Comparison of ENCODE assay signal across 8 cellular contexts in genomic region chr10:110671788-110672579, GRCh38. TPM values are rescaled to one million over a fixed set of nuclear protein-coding genes. Genes with fewer than 3 reads are reported as not detected.
A peak's percentile ranks its signal among the peaks of the same experiment; 100 is the strongest.
DNase-seq lines count a peak whose midpoint lies in the region; ATAC-seq, FAIRE-seq and TF ChIP-seq lines count a peak whose summit lies in the region.

No MANE protein-coding gene starts in this region.

- peak; percentile 60 to 67 for TF ChIP-seq RAD21 in A549 (conservative IDR thresholded peaks at IDR 0.05 in 1 of 2, IDR thresholded peaks at IDR 0.05 in 1 of 2)

- H3K9me3 ChIP-seq in A549 = no peaks in the 10 kb centered on the region

- no peak for TF ChIP-seq EP300 in A549 (IDR thresholded peaks at IDR 0.05)

- peak overlapping the region; percentile 79 for H3K4me3 Mint-ChIP-seq in activated CD8-positive, alpha-beta memory T cell treated with anti-CD3 and anti-CD28 coated beads, Interleukin-2, amount 10 ng/mL, durations not matched to agents 7 days and 5 days
- H3K4me3 Mint-ChIP-seq in endothelial cell (ENCODE audit: unreplicated experiment) = peak overlapping the region; percentile 85

- H3K36me3 Mint-ChIP-seq in activated CD8-positive, alpha-beta memory T cell treated with anti-CD3 and anti-CD28 coated beads, Interleukin-2, amount 10 ng/mL, durations not matched to agents 7 days and 5 days = no peaks in the 10 kb centered on the region
- H3K36me3 Mint-ChIP-seq in endothelial cell (ENCODE audit: low read depth, unreplicated experiment) = no peaks in the 10 kb centered on the region

- no peaks in the 10 kb centered on the region for H3K9me3 Mint-ChIP-seq in activated CD8-positive, alpha-beta memory T cell treated with anti-CD3 and anti-CD28 coated beads, Interleukin-2, amount 10 ng/mL, durations not matched to agents 7 days and 5 days (ENCODE audit: low read depth)
- H3K9me3 Mint-ChIP-seq in endothelial cell (ENCODE audit: unreplicated experiment) = no peaks in the 10 kb centered on the region

- WGBS in A549 (ENCODE audit: missing lambda C conversion rate) = 4% methylated on average over 32 of the region's 47 CpGs

- FAIRE-seq in A549 (lab: Jason Lieb, UNC) = peak; percentile 61

- peak; percentile 99 to 100 for ATAC-seq in A549
- peak; percentile 98 for ATAC-seq in GM18505 (IDR thresholded peaks at IDR 0.05; ENCODE audit: unreplicated experiment)
- ATAC-seq in HG02885 (IDR thresholded peaks at IDR 0.05; ENCODE audit: poor library complexity, unreplicated experiment) = peak; percentile 98
- peak; percentile 98 for ATAC-seq in activated CD8-positive, alpha-beta memory T cell treated with anti-CD3 and anti-CD28 coated beads, Interleukin-2, amount 10 ng/mL, durations not matched to agents 7 days and 5 days

- peak overlapping the region; percentile 59 for H3K4me3 ChIP-seq in A549

- peaks cover 50% of the 10 kb centered on the region for H3K27me3 Mint-ChIP-seq in activated CD8-positive, alpha-beta memory T cell treated with anti-CD3 and anti-CD28 coated beads, Interleukin-2, amount 10 ng/mL, durations not matched to agents 7 days and 5 days
- H3K27me3 Mint-ChIP-seq in endothelial cell (ENCODE audit: unreplicated experiment) = peaks cover 3% of the 10 kb centered on the region

- POLR2A ChIA-PET in A549 (lab: Yijun Ruan, JAX) = interaction anchor here (0.8 to 1.6 kb wide), 8 partner anchors 15 to 247 kb away, joined by 3 to 6 read pairs (median 3); partner anchors contain the start of genes BBIP1, RBM20 and SHOC2

- H3K4me1 ChIP-seq in A549 = no peaks in the 10 kb centered on the region

- TF ChIP-seq POLR2A in A549 (IDR thresholded peaks at IDR 0.05; ENCODE audit: low read length) (peak; percentile 33), GM18505 (IDR thresholded peaks at IDR 0.05; ENCODE audit: borderline replicate concordance, extremely low read depth, insufficient read depth, insufficient read length) (peak; percentile 58)

- peak overlapping the region; percentile 79 for H3K4me2 ChIP-seq in A549

- H3K27ac ChIP-seq in A549 = peak overlapping the region; percentile 76 to 91

- DNase-seq in A549 (ENCODE audit: low read depth in 1 of 2, low spot score in 1 of 2) = peak; percentile 86 to 88
- peak; percentile 15 for DNase-seq in NCI-H526 treated with DMSO at 0.1 percent for 48 hours (lab: John Stamatoyannopoulos, UW)
- DNase-seq in activated CD8-positive, alpha-beta memory T cell treated with anti-CD3 and anti-CD28 coated beads, Interleukin-2, amount 10 ng/mL, durations not matched to agents 7 days and 5 days = peak; percentile 85
- peak; percentile 86 for DNase-seq in endothelial cell (ENCODE audit: low spot score)
- peak; percentile 9 for DNase-seq in middle frontal gyrus (ENCODE audit: extremely low spot score, low spot score)
- peak; percentile 60 to 71 for DNase-seq in stimulated activated CD8-positive, alpha-beta memory T cell treated with anti-CD3 and anti-CD28 coated beads, Interleukin-15, amount 100 ng/mL, for 48 hours (ENCODE audit: low read depth in 2 of 2)

- peak overlapping the region; percentile 69 for H3K27ac Mint-ChIP-seq in activated CD8-positive, alpha-beta memory T cell treated with anti-CD3 and anti-CD28 coated beads, Interleukin-2, amount 10 ng/mL, durations not matched to agents 7 days and 5 days
- H3K27ac Mint-ChIP-seq in endothelial cell (ENCODE audit: unreplicated experiment) = no peak overlapping the region

- CTCF ChIA-PET in A549 (lab: Yijun Ruan, JAX) = interaction anchor here (0.6 to 7.5 kb wide), 49 partner anchors 8 to 366 kb away, joined by 3 to 88 read pairs (median 4); partner anchors contain the start of gene RBM20
- CTCF ChIA-PET in activated CD8-positive, alpha-beta memory T cell treated with anti-CD3 and anti-CD28 coated beads, Interleukin-2, amount 10 ng/mL, durations not matched to agents 7 days and 5 days (lab: Charles Lee) = interaction anchor here (0.7 to 5.2 kb wide), 53 partner anchors 8 to 604 kb away, joined by 3 to 42 read pairs (median 4); partner anchors contain the start of genes ADRA2A, RBM20, SMC3 and SMNDC1

- TF ChIP-seq CTCF in A549 (IDR thresholded peaks at IDR 0.05) (peak; percentile 78), endothelial cell (IDR thresholded peaks at IDR 0.05; ENCODE audit: unreplicated experiment) (peak; percentile 79)

- H3K4me1 Mint-ChIP-seq in activated CD8-positive, alpha-beta memory T cell treated with anti-CD3 and anti-CD28 coated beads, Interleukin-2, amount 10 ng/mL, durations not matched to agents 7 days and 5 days = peaks cover 2% of the 10 kb centered on the region
- H3K4me1 Mint-ChIP-seq in endothelial cell (ENCODE audit: unreplicated experiment) = peaks cover 4% of the 10 kb centered on the region

TF ChIP-seq in A549, 52 proteins besides CTCF, POLR2A, EP300 and RAD21 (continues in another document):
- TF ChIP-seq CEBPB (IDR thresholded peaks at IDR 0.05) = no peak
- no peak for TF ChIP-seq HOXB13 (CRISPR knock-in tag; IDR thresholded peaks at IDR 0.05; ENCODE audit: low read depth)
- no peak for TF ChIP-seq RARB (CRISPR knock-in tag; IDR thresholded peaks at IDR 0.05)
- peak; percentile 89; the same call in 1 of the 2 replicates for TF ChIP-seq E2F6 (IDR thresholded peaks at IDR 0.05; ENCODE audit: borderline replicate concordance, low read depth)
- TF ChIP-seq ZSCAN20 (CRISPR knock-in tag; IDR thresholded peaks at IDR 0.05) = no peak
- no peak for TF ChIP-seq REST (IDR thresholded peaks at IDR 0.05)
- no peak for TF ChIP-seq JUNB (IDR thresholded peaks at IDR 0.05)
- no peak for TF ChIP-seq KDM5A (IDR thresholded peaks at IDR 0.05)
- TF ChIP-seq, protein P1, sequence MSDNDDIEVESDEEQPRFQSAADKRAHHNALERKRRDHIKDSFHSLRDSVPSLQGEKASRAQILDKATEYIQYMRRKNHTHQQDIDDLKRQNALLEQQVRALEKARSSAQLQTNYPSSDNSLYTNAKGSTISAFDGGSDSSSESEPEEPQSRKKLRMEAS (IDR thresholded peaks at IDR 0.05) = peak; percentile 94
- no peak for TF ChIP-seq RFX5 (IDR thresholded peaks at IDR 0.05)
- TF ChIP-seq JUN (IDR thresholded peaks at IDR 0.05) = peak; percentile 29 to 45; a peak in 1 of 5 replicates
- TF ChIP-seq NR3C1 (IDR thresholded peaks at IDR 0.05) = no peak
- TF ChIP-seq MAFK (IDR thresholded peaks at IDR 0.05; ENCODE audit: partially characterized antibody) = peak; percentile 34
- TF ChIP-seq CHD4 (IDR thresholded peaks at IDR 0.05; ENCODE audit: borderline replicate concordance) = peak; percentile 19; the same call in 1 of the 2 replicates
- TF ChIP-seq HEYL (CRISPR knock-in tag; IDR thresholded peaks at IDR 0.05) = no peak
- peak; percentile 82; the same call in 1 of the 2 replicates for TF ChIP-seq MYC (IDR thresholded peaks at IDR 0.05; ENCODE audit: borderline replicate concordance, low read length)
- no peak for TF ChIP-seq HOXB5 (CRISPR knock-in tag; IDR thresholded peaks at IDR 0.05)
- TF ChIP-seq FOXS1 (CRISPR knock-in tag; IDR thresholded peaks at IDR 0.05) = no peak
- peak; percentile 61 for TF ChIP-seq SMC3 (IDR thresholded peaks at IDR 0.05)
- no peak for TF ChIP-seq NFE2L2 (conservative IDR thresholded peaks at IDR 0.05; ENCODE audit: low read length)
- TF ChIP-seq EHF (CRISPR knock-in tag; IDR thresholded peaks at IDR 0.05) = no peak
- TF ChIP-seq MAZ (IDR thresholded peaks at IDR 0.05; ENCODE audit: borderline replicate concordance, low read depth, low read length) = no peak

RNA-seq across cellular contexts. Expression of gene RBM20, which starts 27.8 kb away (rescaled TPM):
- polyA plus RNA-seq in A549 (2011; rRNA removed) (1.5 and 2.0 TPM in 2 replicates), A549 (2017; fragmentation: RNase III; extraction: RNeasy Plus Mini Kit Qiagen cat#74134 plus additional on column Dnase treatment) (1.7 to 2.0 TPM (median 1.8 TPM) in 3 replicates)
- 0.34 and 0.44 TPM in 2 replicates for polyA plus RNA-seq in A549 (2012; cell fraction: cytosol; rRNA removed)
- 2.1 and 2.6 TPM in 2 replicates for polyA plus RNA-seq in A549 (2012; cell fraction: nucleus; rRNA removed)
- polyA minus RNA-seq in A549 (2011; rRNA and poly(A)+ RNA removed) = 3.6 and 3.7 TPM in 2 replicates
- under 1 TPM; 0.06 to 0.07 TPM for total RNA-seq in activated CD8-positive, alpha-beta memory T cell treated with anti-CD3 and anti-CD28 coated beads, Interleukin-2, amount 10 ng/mL, durations not matched to agents 7 days and 5 days
- total RNA-seq in endothelial cell (ENCODE audit: unreplicated experiment) = 1.0 TPM

Comparison
In these comparisons a context has a peak if more than half of its experiments do, and no peak if none do; other contexts are left out.
1. Peak in every context shown above with its lines: DNase-seq, ATAC-seq, H3K4me3 ChIP-seq and H3K27ac ChIP-seq.
2. DNase-seq: peak in every context shown above with its lines; median percentile 87 in A549; 86 in endothelial cell; 85 in activated CD8-positive, alpha-beta memory T cell treated with anti-CD3 and anti-CD28 coated beads, Interleukin-2, amount 10 ng/mL, durations not matched to agents 7 days and 5 days; 66 in stimulated activated CD8-positive, alpha-beta memory T cell treated with anti-CD3 and anti-CD28 coated beads, Interleukin-15, amount 100 ng/mL, for 48 hours; 15 in NCI-H526 treated with DMSO at 0.1 percent for 48 hours; 9 in middle frontal gyrus.